ENCODE assay signal across 8 cellular contexts in genomic region chr19:16324384-16325160, GRCh38. TPM values are rescaled to one million over a fixed set of nuclear protein-coding genes. Genes with fewer than 3 reads are reported as not detected.
DNase-seq lines count a peak whose midpoint lies in the region; ATAC-seq, FAIRE-seq and TF ChIP-seq lines count a peak whose summit lies in the region.

Gene KLF2, plus strand, starts transcription at chr19:16324826. Its CDS starts 98 bp downstream, at chr19:16324924.

- H3K36me3 Mint-ChIP-seq in activated naive CD4-positive, alpha-beta T cell treated with anti-CD3 and anti-CD28 coated beads, Interleukin-2, amount 50 U/mL, for 72 hours, result no peaks in the 10 kb centered on the region

- H3K9me3 Mint-ChIP-seq in activated naive CD4-positive, alpha-beta T cell treated with anti-CD3 and anti-CD28 coated beads, Interleukin-2, amount 50 U/mL, for 72 hours, result no peaks in the 10 kb centered on the region

- H3K36me3 ChIP-seq in pancreas (no peaks in the 10 kb centered on the region), thoracic aorta (no peaks in the 10 kb centered on the region)

- DNase-seq in Caki2 (ENCODE audit: low read depth), result peak; percentile 82
- DNase-seq in GM20000 (ENCODE audit: low spot score), result peak; percentile 95
- DNase-seq in HUDEP-2 (lab: John Stamatoyannopoulos, UW; ENCODE audit: unreplicated experiment in 76 of 76), result peak in 65 of 76 experiments; percentile 8 to 87 (median 58)
- peak; percentile 41 for DNase-seq in SKM-1 (lab: John Stamatoyannopoulos, UW; ENCODE audit: unreplicated experiment)
- DNase-seq in activated naive CD4-positive, alpha-beta T cell treated with anti-CD3 and anti-CD28 coated beads, Interleukin-2, amount 50 U/mL, for 72 hours (ENCODE audit: low spot score in 2 of 2), result peak; percentile 67 to 84
- peak; percentile 98 for DNase-seq in Right ventricle myocardium inferior (ENCODE audit: missing footprints)
- DNase-seq in pancreas, result peak; percentile 84 to 95 (median 90)
- DNase-seq in thoracic aorta (ENCODE audit: low spot score), result peak; percentile 69

- intact Hi-C loops in Right ventricle myocardium inferior (cut with DNase I), result loop anchor here (2.0 kb wide), 4 partner anchors 18 to 78 kb away; no protein-coding TSS in a partner anchor
- intact Hi-C loops in pancreas (cut with DNase I), result no loop called here

- peak; percentile 76 to 81 for ATAC-seq in activated naive CD4-positive, alpha-beta T cell treated with anti-CD3 and anti-CD28 coated beads, Interleukin-2, amount 50 U/mL, for 72 hours
- ATAC-seq in Right ventricle myocardium inferior (peak; percentile 91), pancreas (peak; percentile 84 to 94 (median 89)), thoracic aorta (ENCODE audit: insufficient number of reproducible peaks, low FRiP score, low read depth) (peak; percentile 57)

- no peak for FAIRE-seq in pancreas (lab: Jason Lieb, UNC)

- H3K27me3 ChIP-seq in pancreas (no peaks in the 10 kb centered on the region), thoracic aorta (replicated peaks; ENCODE audit: insufficient read depth) (no peaks in the 10 kb centered on the region)

- in situ Hi-C loops in Caki2 (cut with HindIII; ENCODE audit: low pct_unique_long_range_greater_than_20kb, low sequenced_read_pairs), result no loop called here

- H3K27ac Mint-ChIP-seq in activated naive CD4-positive, alpha-beta T cell treated with anti-CD3 and anti-CD28 coated beads, Interleukin-2, amount 50 U/mL, for 72 hours, result peak within 1 kb of the TSS in 1 of 2 donors; percentile 75

- H3K9me3 ChIP-seq in pancreas (no peaks in the 10 kb centered on the region), thoracic aorta (no peaks in the 10 kb centered on the region)

- H3K4me3 ChIP-seq in pancreas (peak within 1 kb of the TSS; percentile 35 to 72 (median 46)), thoracic aorta (peak within 1 kb of the TSS; percentile 98)

- H3K27ac ChIP-seq in pancreas, result peak within 1 kb of the TSS; percentile 68 to 76 (median 72)
- peak within 1 kb of the TSS; percentile 99 for H3K27ac ChIP-seq in thoracic aorta

- H3K4me1 ChIP-seq in pancreas (no peaks in the 10 kb centered on the region), thoracic aorta (ENCODE audit: control insufficient read depth in 1 of 2, low read depth in 2 of 2) (peaks cover 17 to 36% of the 10 kb centered on the region in 2 donors)

- no peak for TF ChIP-seq CTCF in GM20000 (IDR thresholded peaks at IDR 0.05; ENCODE audit: extremely low read depth, missing control alignments)
- no peak for TF ChIP-seq CTCF in pancreas (IDR thresholded peaks at IDR 0.05)
- no peak for TF ChIP-seq CTCF in thoracic aorta (IDR thresholded peaks at IDR 0.05)

- WGBS in pancreas, 2 donors, result 1% methylated on average over 55 to 105 of the region's 105 CpGs

RNA-seq across cellular contexts. Expression of gene KLF2, which starts in this region (rescaled TPM):
- total RNA-seq in Caki2 (2014; rRNA removed; shearing (Covaris generic); ENCODE audit: low replicate concordance), result 0.55 and 3.0 TPM in 2 replicates
- under 1 TPM; 0.56 to 0.57 TPM for total RNA-seq in activated naive CD4-positive, alpha-beta T cell treated with anti-CD3 and anti-CD28 coated beads, Interleukin-2, amount 50 U/mL, for 72 hours
- 73.1 TPM for total RNA-seq in Right ventricle myocardium inferior
- total RNA-seq in pancreas, result 10 to 100 TPM in 2 of 6 donors, 1 to 10 TPM in 4; 3.1 to 12.0 (median 5.8) TPM
- polyA plus RNA-seq in pancreas, result 1 to 10 TPM; 3.4 to 3.7 TPM
- total RNA-seq in thoracic aorta, result 100 to 1,000 TPM in 1 of 2 donors, 10 to 100 TPM in 1; 34.9 to 146 TPM

Comparison
In these comparisons a context has a peak if more than half of its experiments do, and no peak if none do; other contexts are left out.
1. Peak in every context shown above with its lines: DNase-seq, ATAC-seq, H3K4me3 ChIP-seq and H3K27ac ChIP-seq.
2. Peak in DNase-seq and ATAC-seq in activated naive CD4-positive, alpha-beta T cell treated with anti-CD3 and anti-CD28 coated beads, Interleukin-2, amount 50 U/mL, for 72 hours; RNA of the gene not detected or under 1 TPM.
3. DNase-seq: peak in every context shown above with its lines; median percentile 98 in Right ventricle myocardium inferior; 95 in GM20000; 90 in pancreas; 82 in Caki2; 76 in activated naive CD4-positive, alpha-beta T cell treated with anti-CD3 and anti-CD28 coated beads, Interleukin-2, amount 50 U/mL, for 72 hours; 69 in thoracic aorta; 58 in HUDEP-2; 41 in SKM-1.